ENCODE assay signal across 15 cellular contexts in the genomic region with DNA sequence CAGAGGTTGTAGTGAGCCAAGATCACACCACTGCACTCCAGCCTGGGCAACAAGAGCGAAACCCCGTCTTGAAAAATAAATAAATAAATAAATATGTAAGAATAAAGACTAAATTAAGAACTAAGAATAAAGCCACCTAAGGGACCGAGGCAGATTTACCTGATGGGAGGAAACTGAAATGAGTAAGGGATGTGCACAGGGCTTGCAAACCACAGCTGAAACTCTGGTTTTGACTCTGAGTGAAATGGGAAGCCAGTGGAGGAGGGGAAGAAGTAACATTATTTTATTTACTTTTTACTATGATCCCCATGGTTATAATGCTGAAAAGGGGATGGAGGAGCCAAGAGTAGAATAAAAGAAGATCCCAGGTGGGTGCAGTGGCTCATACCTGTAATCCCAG.
DNase-seq lines count a peak whose midpoint lies in the region; ATAC-seq and TF ChIP-seq lines count a peak whose summit lies in the region.
"Had no signal": no experiment of that assay in that cellular context is flagged by ENCODE, and none has a peak within 500 bp of the region (broad histone marks: within the 10 kb centered on the region; RNA-seq: fewer than 3 reads in every experiment).

No MANE protein-coding gene starts in this region.

- DNase-seq in GM10266 (ENCODE audit: extremely low spot score) (peak; percentile 42), erythroblast (lab: John Stamatoyannopoulos, UW) (no peak), NCI-H345 (lab: John Stamatoyannopoulos, UW) (no peak), omental fat pad (ENCODE audit: low spot score) (no peak)
- DNase-seq: activated CD8-positive, alpha-beta memory T cell treated with anti-CD3 and anti-CD28 coated beads, Interleukin-2, amount 50 U/mL, for 4 hours; anterior cingulate cortex; dermis blood vessel endothelial cell; DMS53; foreskin keratinocyte; NCI-H510A; right cardiac atrium had no signal

- ATAC-seq in GM18907 (IDR thresholded peaks at IDR 0.05; ENCODE audit: unreplicated experiment) (peak; percentile 87), GM21786 (IDR thresholded peaks at IDR 0.05; ENCODE audit: unreplicated experiment) (peak; percentile 83), HG03342 (IDR thresholded peaks at IDR 0.05; ENCODE audit: unreplicated experiment) (peak; percentile 82), esophagus mucosa (no peak), omental fat pad (ENCODE audit: low FRiP score) (no peak)
- ATAC-seq: foreskin keratinocyte, right cardiac atrium had no signal

- TF ChIP-seq CTCF in GM10266 (IDR thresholded peaks at IDR 0.05; ENCODE audit: control insufficient read depth, insufficient read depth, low read depth, missing control alignments) (no peak), omental fat pad (IDR thresholded peaks at IDR 0.05) (no peak)

- no peak for TF ChIP-seq POLR2A in erythroblast (IDR thresholded peaks at IDR 0.05; ENCODE audit: low read length)

Comparison
In these comparisons a context has a peak if more than half of its experiments do, and no peak if none do; other contexts are left out.
1. ATAC-seq: peak in GM18907 (single experiment), GM21786 (single experiment) and HG03342 (single experiment); none in esophagus mucosa (single experiment) and omental fat pad (single experiment).